Comparison of ENCODE assay signal across 8 cellular contexts in the genomic region with DNA sequence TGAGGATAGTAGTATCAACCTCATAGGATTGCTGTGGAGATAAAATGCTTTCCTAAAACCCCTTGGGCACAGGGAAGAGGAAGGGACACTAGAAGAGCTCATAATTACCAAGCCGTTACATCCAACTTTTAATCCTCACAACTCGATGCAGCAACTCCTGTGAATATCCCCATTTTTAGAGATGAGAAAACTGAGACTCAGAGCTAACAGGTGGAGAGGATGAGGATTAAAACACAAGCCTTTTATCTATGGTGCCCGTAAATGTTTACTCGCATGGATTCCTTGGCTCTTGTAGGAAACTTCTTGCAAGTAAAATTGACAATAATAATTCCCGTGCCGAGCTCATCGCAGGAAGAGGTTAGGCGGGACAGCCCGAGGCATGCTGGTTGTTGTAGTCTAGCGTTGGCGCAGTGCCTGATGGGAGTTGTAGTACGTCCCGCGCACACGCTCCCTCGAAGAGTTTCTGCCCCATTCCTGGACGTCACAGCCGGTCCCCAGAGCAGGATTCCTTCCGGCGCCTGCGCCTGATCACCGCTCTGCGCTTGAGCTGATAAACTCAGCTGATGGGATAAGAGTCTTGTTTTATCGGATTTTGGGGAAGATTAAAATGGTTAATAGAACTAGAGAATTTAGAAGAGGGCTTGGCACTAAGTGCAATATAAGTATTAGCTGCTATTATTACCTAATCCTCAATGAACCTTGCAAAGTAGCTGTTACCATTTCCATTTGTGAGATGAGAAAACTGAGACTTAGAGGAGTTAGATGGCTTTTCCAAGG. TPM values are rescaled to one million over a fixed set of nuclear protein-coding genes. Genes with fewer than 3 reads are reported as not detected.
DNase-seq lines count a peak whose midpoint lies in the region; ATAC-seq and TF ChIP-seq lines count a peak whose summit lies in the region.

No MANE protein-coding gene starts in this region.

- no peaks in the 10 kb centered on the region for H3K36me3 ChIP-seq in upper lobe of right lung

- in situ Hi-C loops in GM13976 (cut with MboI; ENCODE audit: low sequenced_read_pairs, unreplicated experiment): no loop called here

- peak overlapping the region; percentile 52 for H3K4me3 ChIP-seq in upper lobe of right lung

- DNase-seq in GM13976 (ENCODE audit: low spot score) (peak; percentile 90), NCI-H1436 treated with DMSO at 0.1 percent for 48 hours (lab: John Stamatoyannopoulos, UW) (peak; percentile 76), T follicular helper cell (ENCODE audit: low read depth) (peak; percentile 89), amniotic epithelial cell (ENCODE audit: low read depth) (peak; percentile 95), left cardiac atrium (peak; percentile 98), posterior vena cava (ENCODE audit: low spot score) (peak; percentile 99), upper lobe of right lung (peak; percentile 96)

- no peak for TF ChIP-seq CTCF in GM13976 (IDR thresholded peaks at IDR 0.05; ENCODE audit: borderline replicate concordance, control extremely low read depth, extremely low read depth, insufficient read depth, missing control alignments)
- no peak for TF ChIP-seq CTCF in upper lobe of right lung (IDR thresholded peaks at IDR 0.05)

- H3K27me3 ChIP-seq in upper lobe of right lung: no peaks in the 10 kb centered on the region

- ATAC-seq in HG02852 (IDR thresholded peaks at IDR 0.05; ENCODE audit: unreplicated experiment) (peak; percentile 77), left cardiac atrium (peak; percentile 89 to 90), upper lobe of right lung (peak; percentile 94)

- H3K27ac ChIP-seq in upper lobe of right lung: peak overlapping the region; percentile 62

- H3K4me1 ChIP-seq in upper lobe of right lung: peaks cover 32% of the 10 kb centered on the region

- no peaks in the 10 kb centered on the region for H3K9me3 ChIP-seq in upper lobe of right lung

- intact Hi-C loops in left cardiac atrium (cut with DNase I): no loop called here
- intact Hi-C loops in posterior vena cava (cut with DNase I): no loop called here
- intact Hi-C loops in upper lobe of right lung (cut with DNase I): no loop called here

RNA-seq across cellular contexts. Expression of gene UBE2V1, which starts 2.8 kb away (rescaled TPM):
- 100 to 1,000 TPM in 1 of 2 donors, 10 to 100 TPM in 1; 77.4 to 109 TPM for total RNA-seq in left cardiac atrium
- 10 to 100 TPM; 77.0 to 89.4 TPM for total RNA-seq in posterior vena cava
- total RNA-seq in upper lobe of right lung: 83.2 TPM

RNA-seq across cellular contexts. Expression of gene PEDS1, which starts 37.7 kb away (rescaled TPM):
- 10 to 100 TPM; 17.7 to 21.8 TPM for total RNA-seq in left cardiac atrium
- 10 to 100 TPM; 31.5 to 35.5 TPM for total RNA-seq in posterior vena cava
- 31.3 TPM for total RNA-seq in upper lobe of right lung

Comparison
In these comparisons a context has a peak if more than half of its experiments do, and no peak if none do; other contexts are left out.
1. Peak in every context shown above with its lines: DNase-seq, ATAC-seq, H3K4me3 ChIP-seq and H3K27ac ChIP-seq.